8 cellular contexts compared by ENCODE assay signal in the genomic region with DNA sequence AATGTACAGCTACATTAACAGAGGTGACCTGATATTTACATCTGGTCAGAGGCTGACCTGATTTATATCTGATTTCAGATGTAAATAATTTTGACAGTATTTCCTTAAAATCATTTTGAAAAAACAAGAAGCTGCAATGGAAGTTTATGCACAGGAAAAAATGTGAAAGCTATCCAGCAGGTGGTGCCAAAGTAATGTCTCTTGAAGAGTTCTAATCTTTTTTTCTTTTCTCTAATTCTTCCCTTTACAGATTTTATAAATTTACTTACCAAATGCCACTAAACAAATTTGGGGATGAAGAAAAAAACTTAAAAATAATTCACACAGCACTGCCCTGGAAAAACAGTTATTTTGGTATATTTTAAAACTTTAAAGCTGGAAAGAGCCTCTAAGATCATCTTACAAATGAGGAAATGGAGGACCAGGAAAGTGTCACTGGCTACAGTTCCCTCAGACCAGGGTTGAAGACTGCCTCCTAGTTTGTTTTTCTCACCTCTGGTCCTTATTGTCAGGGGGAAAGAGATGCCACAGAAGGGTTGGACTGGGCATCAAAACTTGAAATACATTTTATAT. TPM values are rescaled to one million over a fixed set of nuclear protein-coding genes. Genes with fewer than 3 reads are reported as not detected.
DNase-seq lines count a peak whose midpoint lies in the region; ATAC-seq lines count a peak whose summit lies in the region.

No MANE protein-coding gene starts in this region.

- H3K4ac ChIP-seq in mesenchymal stem cell (ENCODE audit: low read depth in 1 of 2, low read length in 2 of 2), result no peak overlapping the region

- H2BK5ac ChIP-seq in mesenchymal stem cell (ENCODE audit: low read depth, low read length, poor library complexity, severe bottlenecking), result no peak overlapping the region

- H3K79me1 ChIP-seq in mesenchymal stem cell (replicated peaks; ENCODE audit: low read length, poor library complexity, severe bottlenecking), result peaks cover 3% of the 10 kb centered on the region

- no peaks in the 10 kb centered on the region for H3K9me3 ChIP-seq in mesenchymal stem cell (ENCODE audit: control insufficient read depth, low read length)

- no peak overlapping the region for H3K18ac ChIP-seq in mesenchymal stem cell (ENCODE audit: low read depth in 1 of 2, low read length in 2 of 2)

- H3K36me3 ChIP-seq in mesenchymal stem cell (ENCODE audit: control insufficient read depth in 1 of 2, insufficient read depth in 2 of 2, low read depth in 1 of 2, low read length in 2 of 2), result peaks cover 11 to 27% of the 10 kb centered on the region in 2 experiments

- no peak overlapping the region for H3K23ac ChIP-seq in mesenchymal stem cell (ENCODE audit: low read length in 2 of 2)

- no peak overlapping the region for H2BK12ac ChIP-seq in mesenchymal stem cell (ENCODE audit: low read length in 2 of 2)

- H3K4me2 ChIP-seq in mesenchymal stem cell (ENCODE audit: low read length, poor library complexity, severe bottlenecking), result no peak overlapping the region

- H2BK120ac ChIP-seq in mesenchymal stem cell (ENCODE audit: low read depth, low read length), result no peak overlapping the region

- ATAC-seq in HG03354 (IDR thresholded peaks at IDR 0.05; ENCODE audit: poor library complexity, severe bottlenecking, unreplicated experiment) (no peak), HG03135 (IDR thresholded peaks at IDR 0.05; ENCODE audit: unreplicated experiment) (no peak)

- peak overlapping the region; percentile 15 for H3K9ac ChIP-seq in mesenchymal stem cell (ENCODE audit: low read length)

- no peak overlapping the region for H3K27ac ChIP-seq in mesenchymal stem cell (ENCODE audit: low read length, poor library complexity, severe bottlenecking)

- no peak overlapping the region for H2BK15ac ChIP-seq in mesenchymal stem cell (ENCODE audit: low read depth, poor library complexity, severe bottlenecking)

- H3K4me1 ChIP-seq in mesenchymal stem cell (ENCODE audit: control insufficient read depth, insufficient read depth, low read depth, low read length), result no peaks in the 10 kb centered on the region

- no peak overlapping the region for H2AFZ ChIP-seq in mesenchymal stem cell (ENCODE audit: low read depth, low read length)

- H3K14ac ChIP-seq in mesenchymal stem cell (ENCODE audit: low read length in 2 of 2), result no peak overlapping the region

- H2AK5ac ChIP-seq in mesenchymal stem cell (ENCODE audit: low read length, severe bottlenecking), result no peak overlapping the region

- no peak overlapping the region for H4K8ac ChIP-seq in mesenchymal stem cell (ENCODE audit: low read length)

- no peak overlapping the region for H4K91ac ChIP-seq in mesenchymal stem cell (ENCODE audit: low read length)

- H3K4me3 ChIP-seq in mesenchymal stem cell (ENCODE audit: insufficient read depth in 1 of 2, low read depth in 1 of 2, low read length in 2 of 2), result no peak overlapping the region

- H3K27me3 ChIP-seq in mesenchymal stem cell (ENCODE audit: control insufficient read depth in 1 of 2, insufficient read depth in 1 of 2, low read length in 2 of 2), result no peaks in the 10 kb centered on the region

- DNase-seq in DMS53 (lab: John Stamatoyannopoulos, UW) (peak; percentile 80), HT-29 (ENCODE audit: low spot score) (peak; percentile 73), RKO (ENCODE audit: low spot score) (peak; percentile 61), mesenchymal stem cell (peak; percentile 58), T1000 (lab: John Stamatoyannopoulos, UW) (no peak)
- DNase-seq in central memory CD4-positive, alpha-beta T cell, result peak; percentile 45

RNA-seq across cellular contexts. Expression of gene FBLN7, which starts 16.4 kb away (rescaled TPM):
- 0.03 and 0.05 TPM in 2 replicates for total RNA-seq in HT-29 (2014; rRNA removed; shearing (Covaris generic))
- polyA plus RNA-seq in mesenchymal stem cell (2013, experiment 1 of 2), result 0.43 TPM
- 0.44 TPM for polyA plus RNA-seq in mesenchymal stem cell (2013, experiment 2 of 2)
